In genomic region chr6:7432391-7433207, GRCh38 we compare ENCODE assay signal across 1 cellular context.
A peak's percentile ranks its signal among the peaks of the same experiment; 100 is the strongest.
TF ChIP-seq lines count a peak whose summit lies in the region.

No MANE protein-coding gene starts in this region.

TF ChIP-seq in HepG2, 621 proteins besides CTCF, POLR2A, EP300 and RAD21 (continues in another document):
- TF ChIP-seq MBNL3 (CRISPR knock-in tag; conservative IDR thresholded peaks at IDR 0.05), result no peak
- no peak for TF ChIP-seq FLYWCH1 (CRISPR knock-in tag; IDR thresholded peaks at IDR 0.05)
- no peak for TF ChIP-seq SETDB1 (CRISPR knock-in tag; IDR thresholded peaks at IDR 0.05; ENCODE audit: borderline replicate concordance)
- no peak for TF ChIP-seq HHEX (CRISPR knock-in tag; IDR thresholded peaks at IDR 0.05)
- TF ChIP-seq GFI1 (CRISPR knock-in tag; IDR thresholded peaks at IDR 0.05; ENCODE audit: borderline replicate concordance), result no peak
- TF ChIP-seq ZNF768 (CRISPR knock-in tag; IDR thresholded peaks at IDR 0.05), result peak; percentile 35; the same call in 1 of the 2 replicates
- no peak for TF ChIP-seq FOXA3 (CRISPR knock-in tag; IDR thresholded peaks at IDR 0.05)
- TF ChIP-seq, protein P1, sequence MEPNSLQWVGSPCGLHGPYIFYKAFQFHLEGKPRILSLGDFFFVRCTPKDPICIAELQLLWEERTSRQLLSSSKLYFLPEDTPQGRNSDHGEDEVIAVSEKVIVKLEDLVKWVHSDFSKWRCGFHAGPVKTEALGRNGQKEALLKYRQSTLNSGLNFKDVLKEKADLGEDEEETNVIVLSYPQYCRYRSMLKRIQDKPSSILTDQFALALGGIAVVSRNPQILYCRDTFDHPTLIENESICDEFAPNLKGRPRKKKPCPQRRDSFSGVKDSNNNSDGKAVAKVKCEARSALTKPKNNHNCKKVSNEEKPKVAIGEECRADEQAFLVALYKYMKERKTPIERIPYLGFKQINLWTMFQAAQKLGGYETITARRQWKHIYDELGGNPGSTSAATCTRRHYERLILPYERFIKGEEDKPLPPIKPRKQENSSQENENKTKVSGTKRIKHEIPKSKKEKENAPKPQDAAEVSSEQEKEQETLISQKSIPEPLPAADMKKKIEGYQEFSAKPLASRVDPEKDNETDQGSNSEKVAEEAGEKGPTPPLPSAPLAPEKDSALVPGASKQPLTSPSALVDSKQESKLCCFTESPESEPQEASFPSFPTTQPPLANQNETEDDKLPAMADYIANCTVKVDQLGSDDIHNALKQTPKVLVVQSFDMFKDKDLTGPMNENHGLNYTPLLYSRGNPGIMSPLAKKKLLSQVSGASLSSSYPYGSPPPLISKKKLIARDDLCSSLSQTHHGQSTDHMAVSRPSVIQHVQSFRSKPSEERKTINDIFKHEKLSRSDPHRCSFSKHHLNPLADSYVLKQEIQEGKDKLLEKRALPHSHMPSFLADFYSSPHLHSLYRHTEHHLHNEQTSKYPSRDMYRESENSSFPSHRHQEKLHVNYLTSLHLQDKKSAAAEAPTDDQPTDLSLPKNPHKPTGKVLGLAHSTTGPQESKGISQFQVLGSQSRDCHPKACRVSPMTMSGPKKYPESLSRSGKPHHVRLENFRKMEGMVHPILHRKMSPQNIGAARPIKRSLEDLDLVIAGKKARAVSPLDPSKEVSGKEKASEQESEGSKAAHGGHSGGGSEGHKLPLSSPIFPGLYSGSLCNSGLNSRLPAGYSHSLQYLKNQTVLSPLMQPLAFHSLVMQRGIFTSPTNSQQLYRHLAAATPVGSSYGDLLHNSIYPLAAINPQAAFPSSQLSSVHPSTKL (CRISPR knock-in tag; IDR thresholded peaks at IDR 0.05), result no peak
- TF ChIP-seq PAWR (CRISPR knock-in tag; IDR thresholded peaks at IDR 0.05; ENCODE audit: borderline replicate concordance), result 0 out of 2 replicates have a peak, but pooled peaks have one; percentile 4
- no peak for TF ChIP-seq FIP1L1 (IDR thresholded peaks at IDR 0.05; ENCODE audit: borderline replicate concordance, insufficient read depth, low read depth, low read length)
- TF ChIP-seq ZNF670 (CRISPR knock-in tag; IDR thresholded peaks at IDR 0.05; ENCODE audit: borderline replicate concordance), result no peak
- no peak for TF ChIP-seq ZC3H13 (CRISPR knock-in tag; IDR thresholded peaks at IDR 0.05)
- TF ChIP-seq MTF1 (CRISPR knock-in tag; IDR thresholded peaks at IDR 0.05), result no peak
- TF ChIP-seq ZNF225 (CRISPR knock-in tag; IDR thresholded peaks at IDR 0.05), result peak; percentile 60; the same call in 1 of the 2 replicates
- TF ChIP-seq SMAD1 (CRISPR knock-in tag; IDR thresholded peaks at IDR 0.05; ENCODE audit: borderline replicate concordance, low read depth), result no peak
- no peak for TF ChIP-seq ZBTB1 (CRISPR knock-in tag; IDR thresholded peaks at IDR 0.05; ENCODE audit: borderline replicate concordance)
- TF ChIP-seq CHD2 (IDR thresholded peaks at IDR 0.05; ENCODE audit: low read depth, low read length), result no peak
- no peak for TF ChIP-seq ZNF292 (CRISPR knock-in tag; IDR thresholded peaks at IDR 0.05; ENCODE audit: borderline replicate concordance, low read depth)
- no peak for TF ChIP-seq RFX3 (CRISPR knock-in tag; IDR thresholded peaks at IDR 0.05)
- TF ChIP-seq ZFP37 (CRISPR knock-in tag; IDR thresholded peaks at IDR 0.05; ENCODE audit: borderline replicate concordance), result no peak
- no peak for TF ChIP-seq TGIF2 (CRISPR knock-in tag; IDR thresholded peaks at IDR 0.05)
- 0 out of 2 replicates have a peak, but pooled peaks have one; percentile 13 for TF ChIP-seq FOXJ3 (CRISPR knock-in tag; IDR thresholded peaks at IDR 0.05; ENCODE audit: borderline replicate concordance)
- TF ChIP-seq DZIP1 (CRISPR knock-in tag; IDR thresholded peaks at IDR 0.05), result no peak
- TF ChIP-seq, protein P2, sequence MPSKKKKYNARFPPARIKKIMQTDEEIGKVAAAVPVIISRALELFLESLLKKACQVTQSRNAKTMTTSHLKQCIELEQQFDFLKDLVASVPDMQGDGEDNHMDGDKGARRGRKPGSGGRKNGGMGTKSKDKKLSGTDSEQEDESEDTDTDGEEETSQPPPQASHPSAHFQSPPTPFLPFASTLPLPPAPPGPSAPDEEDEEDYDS (CRISPR knock-in tag; IDR thresholded peaks at IDR 0.05), result 0 out of 2 replicates have a peak, but pooled peaks have one; percentile 13
- TF ChIP-seq XRCC5 (optimal IDR thresholded peaks at IDR 0.05; ENCODE audit: low read length), result peak; percentile 25
- TF ChIP-seq ZNF7 (CRISPR knock-in tag; IDR thresholded peaks at IDR 0.05), result no peak
- TF ChIP-seq, protein P3, sequence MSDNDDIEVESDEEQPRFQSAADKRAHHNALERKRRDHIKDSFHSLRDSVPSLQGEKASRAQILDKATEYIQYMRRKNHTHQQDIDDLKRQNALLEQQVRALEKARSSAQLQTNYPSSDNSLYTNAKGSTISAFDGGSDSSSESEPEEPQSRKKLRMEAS (IDR thresholded peaks at IDR 0.05), result peak; percentile 88
- 0 out of 2 replicates have a peak, but pooled peaks have one; percentile 65 for TF ChIP-seq ZFP41 (CRISPR knock-in tag; IDR thresholded peaks at IDR 0.05; ENCODE audit: borderline replicate concordance)
- TF ChIP-seq ZNF687 (CRISPR knock-in tag; IDR thresholded peaks at IDR 0.05), result peak; percentile 81
- no peak for TF ChIP-seq HBP1 (CRISPR knock-in tag; IDR thresholded peaks at IDR 0.05; ENCODE audit: low read depth)
- TF ChIP-seq SRSF1 (optimal IDR thresholded peaks at IDR 0.05; ENCODE audit: low read depth, low read length), result no peak
- no peak for TF ChIP-seq ZNF281 (CRISPR knock-in tag; IDR thresholded peaks at IDR 0.05; ENCODE audit: borderline replicate concordance)
- TF ChIP-seq KAT2B (IDR thresholded peaks at IDR 0.05; ENCODE audit: borderline replicate concordance, low read depth, low read length), result no peak
